ENCODE assay signal across 8 cellular contexts in genomic region chr11:3234846-3235245, GRCh38. TPM values are rescaled to one million over a fixed set of nuclear protein-coding genes. Genes with fewer than 3 reads are reported as not detected.
"Had no signal": no experiment of that assay in that cellular context is flagged by ENCODE, and none has a peak within 500 bp of the region (broad histone marks: within the 10 kb centered on the region; RNA-seq: fewer than 3 reads in every experiment).

No MANE protein-coding gene starts in this region.

- H3K4me3 Mint-ChIP-seq: HFFc6 had no signal

- DNase-seq: GM23248, GOT3, H7, HFFc6, IMR-90, KBM-7 had no signal

- H3K9me3 Mint-ChIP-seq: HFFc6 had no signal

- H3K27ac Mint-ChIP-seq: HFFc6 had no signal

RNA-seq across cellular contexts. Expression of gene MRGPRE, which starts 2.6 kb away (rescaled TPM):
- total RNA-seq: GM23248, H4, H7, HFFc6, IMR-90 had no signal

RNA-seq across cellular contexts. Expression of gene MRGPRG, which starts 16.2 kb away (rescaled TPM):
- total RNA-seq: GM23248, H4, H7, HFFc6, HT-29, IMR-90 had no signal
